ENCODE assay signal across 12 cellular contexts in the genomic region with DNA sequence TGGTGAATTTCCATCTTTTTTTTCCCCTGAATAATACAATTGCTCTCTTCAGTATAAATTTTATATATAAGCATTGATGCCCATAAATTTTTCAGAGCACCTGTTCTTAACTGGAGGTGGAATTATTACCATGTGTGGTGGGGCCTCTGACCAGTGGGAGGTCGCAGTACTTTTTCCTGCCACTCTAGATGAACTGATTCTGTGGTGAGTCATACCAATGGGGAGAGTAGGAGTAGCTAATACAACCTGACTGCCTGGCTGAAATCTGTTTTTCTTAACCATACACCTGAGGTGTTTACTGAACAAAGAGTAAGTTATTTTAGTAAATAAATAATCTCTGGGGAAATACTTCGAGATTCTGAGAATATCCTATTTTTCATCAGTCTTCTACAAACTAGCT.
"Had no signal": no experiment of that assay in that cellular context is flagged by ENCODE, and none has a peak within 500 bp of the region (broad histone marks: within the 10 kb centered on the region; RNA-seq: fewer than 3 reads in every experiment).

No MANE protein-coding gene starts in this region.

- H3K36me3 ChIP-seq: colonic mucosa, heart left ventricle, ovary had no signal

- ATAC-seq: heart left ventricle, natural killer cell, right cardiac atrium had no signal

- H3K4me1 ChIP-seq: colonic mucosa, heart left ventricle had no signal

- H3K27ac ChIP-seq: colonic mucosa, heart left ventricle, ovary had no signal

- H3K4me3 ChIP-seq: colonic mucosa, heart left ventricle, ovary, smooth muscle cell had no signal

- H3K27me3 ChIP-seq: colonic mucosa, heart left ventricle, ovary had no signal

- DNase-seq: colonic mucosa; dermis blood vessel endothelial cell; heart left ventricle; hypothalamus; kidney; natural killer cell; ovary; right cardiac atrium; stimulated activated CD4-positive, alpha-beta T cell treated with anti-CD3 and anti-CD28 coated beads, Interleukin-2, amount 100 ng/mL, for 48 hours; stimulated activated naive CD4-positive, alpha-beta T cell treated with Interleukin-2 at 50 U/mL for 16 hours; trophoblast cell had no signal

- H3K9me3 ChIP-seq: colonic mucosa, ovary had no signal

- H3K4me2 ChIP-seq: smooth muscle cell had no signal
